Comparison of ENCODE assay signal across 28 cellular contexts in the genomic region with DNA sequence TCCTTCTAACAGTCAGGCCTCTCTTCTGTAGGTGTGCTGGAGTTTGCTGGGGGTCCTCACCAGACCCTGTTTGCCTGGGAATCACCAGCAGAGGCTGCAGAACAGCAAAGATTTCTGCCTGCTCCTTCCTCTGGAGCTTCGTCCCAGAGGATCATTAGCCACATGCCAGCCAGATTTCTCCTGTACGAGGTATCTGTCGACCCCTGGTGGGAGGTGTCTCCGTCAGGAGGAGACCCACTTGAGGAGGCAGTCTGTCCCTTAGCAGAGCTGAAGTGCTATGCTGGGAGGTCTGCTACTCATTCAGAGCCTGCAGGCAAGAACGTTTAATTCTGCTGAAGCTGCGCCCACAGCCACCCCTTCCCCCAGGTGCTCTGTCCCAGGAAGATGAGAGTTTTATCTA.
"Had no signal": no experiment of that assay in that cellular context is flagged by ENCODE, and none has a peak within 500 bp of the region (broad histone marks: within the 10 kb centered on the region; RNA-seq: fewer than 3 reads in every experiment).

No MANE protein-coding gene starts in this region.

- H3K4me1 Mint-ChIP-seq: memory B cell; mesothelial cell of epicardium; naive B cell; neural crest cell; stimulated activated naive CD8-positive, alpha-beta T cell treated with anti-CD3 and anti-CD28 coated beads, Interleukin-15, amount 100 ng/mL, for 72 hours had no signal

- H3K27me3 Mint-ChIP-seq: memory B cell; naive B cell; natural killer cell treated with Interleukin-12 subunit alpha and Interleukin-12 subunit beta and Interleukin-15 and Interleukin-18, amount 100 ng/mL, for 72 hours; progenitor cell of endocrine pancreas; stimulated activated naive CD8-positive, alpha-beta T cell treated with anti-CD3 and anti-CD28 coated beads, Interleukin-15, amount 100 ng/mL, for 72 hours had no signal

- H2AFZ ChIP-seq: parathyroid adenoma had no signal

- H3K4me1 ChIP-seq: foreskin keratinocyte, gastroesophageal sphincter, parathyroid adenoma, right lobe of liver, suprapubic skin, transverse colon, upper lobe of right lung, uterus had no signal

- H3K9ac ChIP-seq: parathyroid adenoma had no signal

- H3K4me3 ChIP-seq: dorsolateral prefrontal cortex, gastroesophageal sphincter, lung, mucosa of descending colon, right lobe of liver, suprapubic skin, transverse colon, upper lobe of right lung, uterus had no signal

- H3K27me3 ChIP-seq: dorsolateral prefrontal cortex, foreskin keratinocyte, gastroesophageal sphincter, right lobe of liver, suprapubic skin, transverse colon, upper lobe of right lung, uterus had no signal

- H3K4me3 Mint-ChIP-seq: memory B cell; mesothelial cell of epicardium; naive B cell; natural killer cell treated with Interleukin-12 subunit alpha and Interleukin-12 subunit beta and Interleukin-15 and Interleukin-18, amount 100 ng/mL, for 72 hours; neural crest cell; stimulated activated naive CD8-positive, alpha-beta T cell treated with anti-CD3 and anti-CD28 coated beads, Interleukin-15, amount 100 ng/mL, for 72 hours had no signal

- ATAC-seq: esophagus mucosa; foreskin keratinocyte; gastroesophageal sphincter; mucosa of descending colon; natural killer cell treated with Interleukin-12 subunit alpha and Interleukin-12 subunit beta and Interleukin-15 and Interleukin-18, amount 100 ng/mL, for 72 hours; right lobe of liver; stimulated activated naive CD8-positive, alpha-beta T cell treated with anti-CD3 and anti-CD28 coated beads, Interleukin-15, amount 100 ng/mL, for 72 hours; upper lobe of right lung had no signal

- H3K27ac ChIP-seq: dorsolateral prefrontal cortex, epithelial cell of prostate, foreskin keratinocyte, gastroesophageal sphincter, parathyroid adenoma, right lobe of liver, suprapubic skin, transverse colon, upper lobe of right lung, uterus had no signal

- H3K36me3 ChIP-seq: gastroesophageal sphincter, right lobe of liver, suprapubic skin, transverse colon, upper lobe of right lung, uterus had no signal

- H3K79me2 ChIP-seq: parathyroid adenoma had no signal

- H3K36me3 Mint-ChIP-seq: mesothelial cell of epicardium, naive B cell had no signal

- DNase-seq: dorsolateral prefrontal cortex; effector CD4-positive, alpha-beta T cell; foreskin keratinocyte; hypothalamus; mucosa of descending colon; naive B cell; right lobe of liver; small intestine; stimulated activated CD4-positive, alpha-beta T cell treated with anti-CD3 and anti-CD28 coated beads, Interleukin-15, amount 100 ng/mL, for 24 hours; stimulated activated CD4-positive, alpha-beta T cell treated with anti-CD3 and anti-CD28 coated beads, Interleukin-2, amount 100 ng/mL, for 48 hours; stimulated activated naive CD4-positive, alpha-beta T cell; stimulated activated naive CD8-positive, alpha-beta T cell treated with anti-CD3 and anti-CD28 coated beads, Interleukin-15, amount 100 ng/mL, for 72 hours; transverse colon; upper lobe of right lung; uterus had no signal

- H3K9me3 ChIP-seq: gastroesophageal sphincter, mucosa of descending colon, right lobe of liver, transverse colon, upper lobe of right lung, uterus had no signal

- H3K27ac Mint-ChIP-seq: memory B cell; mesothelial cell of epicardium; naive B cell; natural killer cell treated with Interleukin-12 subunit alpha and Interleukin-12 subunit beta and Interleukin-15 and Interleukin-18, amount 100 ng/mL, for 72 hours; progenitor cell of endocrine pancreas; stimulated activated naive CD8-positive, alpha-beta T cell treated with anti-CD3 and anti-CD28 coated beads, Interleukin-15, amount 100 ng/mL, for 72 hours had no signal

- FAIRE-seq: colon, keratinocyte, small intestine had no signal
